ENCODE assay signal across 9 cellular contexts in genomic region chr1:16396591-16396990, GRCh38. TPM values are rescaled to one million over a fixed set of nuclear protein-coding genes. Genes with fewer than 3 reads are reported as not detected.
DNase-seq lines count a peak whose midpoint lies in the region.
"Had no signal": no experiment of that assay in that cellular context is flagged by ENCODE, and none has a peak within 500 bp of the region (broad histone marks: within the 10 kb centered on the region; RNA-seq: fewer than 3 reads in every experiment).

No MANE protein-coding gene starts in this region.

- no peak overlapping the region for H2AFZ ChIP-seq in neuronal stem cell (ENCODE audit: low read length)

- no peak overlapping the region for H2BK5ac ChIP-seq in neuronal stem cell (ENCODE audit: low read length)

- WGBS in neuronal stem cell (ENCODE audit: extremely low coverage in 2 of 2, insufficient read length in 2 of 2, insufficient replicate concordance in 1 of 2), 2 donors = no CpG with 5 or more reads among the region's 7 CpGs

- H2AK5ac ChIP-seq in neuronal stem cell (ENCODE audit: low read depth, low read length) = no peak overlapping the region

- H3K18ac ChIP-seq in neuronal stem cell (ENCODE audit: low read length) = no peak overlapping the region

- H3K79me1 ChIP-seq in neuronal stem cell (ENCODE audit: low read depth, low read length) = peaks cover 10% of the 10 kb centered on the region

- H3K27ac ChIP-seq in caudate nucleus (ENCODE audit: low read depth, low read length) = peak overlapping the region; percentile 60
- H3K27ac ChIP-seq in neuronal stem cell (replicated peaks; ENCODE audit: low read length) = no peak overlapping the region

- H2BK120ac ChIP-seq in neuronal stem cell (ENCODE audit: low read depth, low read length) = no peak overlapping the region

- no peak overlapping the region for H2BK12ac ChIP-seq in neuronal stem cell (ENCODE audit: low read length)

- H3K4ac ChIP-seq in neuronal stem cell (ENCODE audit: low read length) = no peak overlapping the region

- no peak overlapping the region for H3K4me2 ChIP-seq in neuronal stem cell (ENCODE audit: insufficient read depth, low read length, poor library complexity, severe bottlenecking)

- H3K23ac ChIP-seq in neuronal stem cell (ENCODE audit: low read depth, low read length, poor library complexity) = no peak overlapping the region

- DNase-seq in DMS 273 treated with DMSO at 0.1 percent for 48 hours (lab: John Stamatoyannopoulos, UW) (peak; percentile 89), NCI-H2196 (lab: John Stamatoyannopoulos, UW; ENCODE audit: unreplicated experiment) (peak; percentile 92), caudate nucleus (lab: John Stamatoyannopoulos, UW) (peak in 2 of 61 donors; percentile 8 to 9), neuronal stem cell (ENCODE audit: low spot score) (no peak), NCI-H2081 (lab: John Stamatoyannopoulos, UW) (no peak), superior temporal gyrus (ENCODE audit: extremely low spot score) (no peak), mesenteric fat pad (ENCODE audit: low spot score) (no peak)
- DNase-seq in stimulated activated CD4-positive, alpha-beta T cell treated with anti-CD3 and anti-CD28 coated beads, Interleukin-4, amount 100 ng/mL, for 4 hours = no peak
- DNase-seq: islet precursor cell had no signal

- H4K91ac ChIP-seq in neuronal stem cell (ENCODE audit: low read depth, low read length, poor library complexity) = no peak overlapping the region

- no peak overlapping the region for H3K9ac ChIP-seq in neuronal stem cell (ENCODE audit: low read depth, low read length, poor library complexity)

- peaks cover 29 to 84% of the 10 kb centered on the region in 2 donors for H3K36me3 ChIP-seq in neuronal stem cell (replicated peaks in 1 of 2; ENCODE audit: control insufficient read depth in 2 of 2, insufficient read depth in 2 of 2, low read length in 2 of 2)

- H3K27me3 ChIP-seq in neuronal stem cell (ENCODE audit: control insufficient read depth in 3 of 3, insufficient read depth in 3 of 3, low read depth in 1 of 3, low read length in 3 of 3) = no peaks in the 10 kb centered on the region

- H4K8ac ChIP-seq in neuronal stem cell (ENCODE audit: low read depth, low read length) = no peak overlapping the region

- peaks cover 3 to 4% of the 10 kb centered on the region in 2 donors for H3K4me1 ChIP-seq in neuronal stem cell (ENCODE audit: control insufficient read depth in 2 of 2, insufficient read depth in 1 of 2, low read depth in 1 of 2, low read length in 2 of 2)

- H3K14ac ChIP-seq in neuronal stem cell (ENCODE audit: low read length) = peak overlapping the region; percentile 27

- H2BK15ac ChIP-seq in neuronal stem cell (ENCODE audit: low read length) = no peak overlapping the region

- peaks cover 0 to 3% of the 10 kb centered on the region in 2 donors for H3K9me3 ChIP-seq in neuronal stem cell (replicated peaks in 1 of 2; ENCODE audit: control insufficient read depth in 2 of 2, insufficient read depth in 1 of 2, low read depth in 1 of 2, low read length in 2 of 2)

- peak overlapping the region in 1 of 2 donors; percentile 1 for H3K4me3 ChIP-seq in neuronal stem cell (ENCODE audit: low read length in 2 of 2)

RNA-seq across cellular contexts. Expression of gene SZRD1, which starts 29.5 kb away (rescaled TPM):
- 98.0 TPM for polyA plus RNA-seq in neuronal stem cell (2013, experiment 1 of 2)
- 96.9 TPM for polyA plus RNA-seq in neuronal stem cell (2013, experiment 2 of 2)
- 133 TPM for total RNA-seq in mesenteric fat pad

RNA-seq across cellular contexts. Expression of gene SPATA21, which starts 40.6 kb away (rescaled TPM):
- 0.17 TPM for polyA plus RNA-seq in neuronal stem cell (2013, experiment 1 of 2)
- polyA plus RNA-seq in neuronal stem cell (2013, experiment 2 of 2) = 0.10 TPM
- not detected for total RNA-seq in mesenteric fat pad

RNA-seq across cellular contexts. Expression of gene NECAP2, which starts 43.9 kb away (rescaled TPM):
- polyA plus RNA-seq in neuronal stem cell (2013, experiment 1 of 2) = 38.4 TPM
- polyA plus RNA-seq in neuronal stem cell (2013, experiment 2 of 2) = 38.2 TPM
- total RNA-seq in mesenteric fat pad = 49.7 TPM

RNA-seq across cellular contexts. Expression of gene FBXO42, which starts 44.3 kb away (rescaled TPM):
- 11.8 TPM for polyA plus RNA-seq in neuronal stem cell (2013, experiment 1 of 2)
- polyA plus RNA-seq in neuronal stem cell (2013, experiment 2 of 2) = 10.9 TPM
- 16.1 TPM for total RNA-seq in mesenteric fat pad

Comparison
In these comparisons a context has a peak if more than half of its experiments do, and no peak if none do; other contexts are left out.
1. DNase-seq: peak in DMS 273 treated with DMSO at 0.1 percent for 48 hours (single experiment) and NCI-H2196 (single experiment); none in neuronal stem cell (single experiment), stimulated activated CD4-positive, alpha-beta T cell treated with anti-CD3 and anti-CD28 coated beads, Interleukin-4, amount 100 ng/mL, for 4 hours (0 of 2), NCI-H2081 (0 of 2), superior temporal gyrus (single experiment) and mesenteric fat pad (single experiment).